ENCODE assay signal across 20 cellular contexts in the genomic region with DNA sequence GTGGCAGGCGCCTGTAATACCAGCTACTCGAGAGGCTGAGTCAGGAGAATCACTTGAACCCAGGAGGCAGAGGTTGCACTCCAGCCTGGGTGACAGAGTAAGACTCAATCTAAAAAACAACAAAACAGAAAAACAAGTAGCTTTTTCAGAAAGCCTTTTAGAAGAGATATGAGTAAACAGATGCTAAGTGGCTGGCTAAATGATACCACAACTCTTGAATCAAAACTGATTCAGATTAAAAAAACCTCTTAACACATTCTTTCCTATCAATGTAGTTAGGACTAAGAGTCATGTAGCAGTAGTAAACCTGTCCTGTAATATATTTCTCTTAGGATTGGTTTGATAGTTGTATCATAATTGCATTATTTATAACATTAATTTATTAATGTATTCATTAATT. TPM values are rescaled to one million over a fixed set of nuclear protein-coding genes. Genes with fewer than 3 reads are reported as not detected.
DNase-seq lines count a peak whose midpoint lies in the region; ATAC-seq lines count a peak whose summit lies in the region.
"Had no signal": no experiment of that assay in that cellular context is flagged by ENCODE, and none has a peak within 500 bp of the region (broad histone marks: within the 10 kb centered on the region; RNA-seq: fewer than 3 reads in every experiment).

No MANE protein-coding gene starts in this region.

- H3K27me3 ChIP-seq in CD4-positive, alpha-beta memory T cell (ENCODE audit: insufficient read depth, low read length): no peaks in the 10 kb centered on the region
- H3K27me3 ChIP-seq: BE2C; BLaER1 treated with 17β-estradiol and CSF1 and Interleukin-3, amounts not matched to agents 10 nM and 100 nM had no signal

- no peak overlapping the region for H3K9ac ChIP-seq in SK-N-MC (ENCODE audit: insufficient read length)
- H3K9ac ChIP-seq: BLaER1 treated with 17β-estradiol and CSF1 and Interleukin-3, amounts not matched to agents 10 nM and 100 nM had no signal

- POLR2A ChIA-PET in CD4-positive, alpha-beta memory T cell (lab: Charles Lee; ENCODE audit: partially characterized antibody): interaction anchor here (1.0 kb wide), 1 partner anchor 16 kb away, joined by 3 read pairs; no protein-coding TSS in a partner anchor

- H3K9me3 ChIP-seq in SK-N-MC (ENCODE audit: low read depth, low read length): no peaks in the 10 kb centered on the region
- no peaks in the 10 kb centered on the region for H3K9me3 ChIP-seq in CD4-positive, alpha-beta memory T cell (ENCODE audit: control insufficient read depth in 1 of 2, low read length in 2 of 2)
- H3K9me3 ChIP-seq: A549; BE2C; BLaER1 treated with 17β-estradiol and CSF1 and Interleukin-3, amounts not matched to agents 10 nM and 100 nM; HAP-1 had no signal

- H3K27me3 Mint-ChIP-seq in activated T-cell treated with anti-CD3 and anti-CD28 coated beads, Interleukin-2, amount 50 U/mL, for 72 hours (ENCODE audit: low read depth): no peaks in the 10 kb centered on the region
- no peaks in the 10 kb centered on the region for H3K27me3 Mint-ChIP-seq in activated T-cell treated with anti-CD3 and anti-CD28 coated beads, Interleukin-2, amount 50 U/mL, for 4 hours (ENCODE audit: low read depth)
- H3K27me3 Mint-ChIP-seq in CD4-positive, alpha-beta memory T cell: no peaks in the 10 kb centered on the region
- H3K27me3 Mint-ChIP-seq: CD4-positive, alpha-beta T cell had no signal

- H3K36me3 ChIP-seq in SK-N-MC (ENCODE audit: insufficient read depth, low read length): no peaks in the 10 kb centered on the region
- no peaks in the 10 kb centered on the region for H3K36me3 ChIP-seq in CD4-positive, alpha-beta memory T cell (ENCODE audit: insufficient read depth, low read length)
- H3K36me3 ChIP-seq: HAP-1 had no signal

- peaks cover 0 to 3% of the 10 kb centered on the region in 2 donors for H3K36me3 Mint-ChIP-seq in activated T-cell treated with anti-CD3 and anti-CD28 coated beads, Interleukin-2, amount 50 U/mL, for 72 hours (ENCODE audit: insufficient read depth in 2 of 2)
- H3K36me3 Mint-ChIP-seq in activated T-cell treated with anti-CD3 and anti-CD28 coated beads, Interleukin-2, amount 50 U/mL, for 4 hours (ENCODE audit: insufficient read depth): peaks cover 6% of the 10 kb centered on the region
- H3K36me3 Mint-ChIP-seq in stimulated activated effector memory CD8-positive, alpha-beta T cell treated with anti-CD3 and anti-CD28 coated beads, Interleukin-12 subunit alpha, Interleukin-12 subunit beta, amount 100 ng/mL, for 72 hours: peaks cover 53% of the 10 kb centered on the region
- peaks cover 0 to 6% of the 10 kb centered on the region in 2 donors for H3K36me3 Mint-ChIP-seq in CD4-positive, alpha-beta memory T cell

- H3K4me3 Mint-ChIP-seq in activated T-cell treated with anti-CD3 and anti-CD28 coated beads, Interleukin-2, amount 50 U/mL, for 72 hours: no peak overlapping the region
- no peak overlapping the region for H3K4me3 Mint-ChIP-seq in activated T-cell treated with anti-CD3 and anti-CD28 coated beads, Interleukin-2, amount 50 U/mL, for 4 hours
- no peak overlapping the region for H3K4me3 Mint-ChIP-seq in stimulated activated effector memory CD8-positive, alpha-beta T cell treated with anti-CD3 and anti-CD28 coated beads, Interleukin-12 subunit alpha, Interleukin-12 subunit beta, amount 100 ng/mL, for 72 hours
- H3K4me3 Mint-ChIP-seq in CD4-positive, alpha-beta memory T cell: no peak overlapping the region
- H3K4me3 Mint-ChIP-seq: CD14-positive monocyte; CD4-positive, alpha-beta T cell; HFFc6 had no signal

- H3K9me3 Mint-ChIP-seq in activated T-cell treated with anti-CD3 and anti-CD28 coated beads, Interleukin-2, amount 50 U/mL, for 72 hours: no peaks in the 10 kb centered on the region
- no peaks in the 10 kb centered on the region for H3K9me3 Mint-ChIP-seq in activated T-cell treated with anti-CD3 and anti-CD28 coated beads, Interleukin-2, amount 50 U/mL, for 4 hours
- H3K9me3 Mint-ChIP-seq in stimulated activated effector memory CD8-positive, alpha-beta T cell treated with anti-CD3 and anti-CD28 coated beads, Interleukin-12 subunit alpha, Interleukin-12 subunit beta, amount 100 ng/mL, for 72 hours: no peaks in the 10 kb centered on the region
- H3K9me3 Mint-ChIP-seq in CD4-positive, alpha-beta memory T cell: no peaks in the 10 kb centered on the region
- H3K9me3 Mint-ChIP-seq: CD14-positive monocyte; CD4-positive, alpha-beta T cell; HFFc6 had no signal

- CTCF ChIA-PET in CD4-positive, alpha-beta memory T cell (lab: Charles Lee; ENCODE audit: partially characterized antibody): interaction anchor here (1.6 kb wide), 1 partner anchor 16 kb away, joined by 4 read pairs; no protein-coding TSS in a partner anchor

- no peak for DNase-seq in activated T-cell treated with anti-CD3 and anti-CD28 coated beads, Interleukin-2, amount 50 U/mL, for 72 hours
- no peak for DNase-seq in activated T-cell treated with anti-CD3 and anti-CD28 coated beads, Interleukin-2, amount 50 U/mL, for 4 hours
- DNase-seq in SK-N-MC (ENCODE audit: low read depth, low spot score) (no peak), 8988T (no peak)
- no peak for DNase-seq in stimulated activated effector memory CD8-positive, alpha-beta T cell treated with anti-CD3 and anti-CD28 coated beads, Interleukin-12 subunit alpha, Interleukin-12 subunit beta, amount 100 ng/mL, for 72 hours (ENCODE audit: low spot score in 2 of 2)
- DNase-seq in CD4-positive, alpha-beta memory T cell: no peak
- DNase-seq: ACHN; AML-193; BE2C; Calu3; CD4-positive, alpha-beta T cell; COR-L47; DMS53; DMS79 treated with DMSO at 0.1 percent for 48 hours; GOT3; HFFc6 had no signal

- no peak overlapping the region for H3K27ac Mint-ChIP-seq in activated T-cell treated with anti-CD3 and anti-CD28 coated beads, Interleukin-2, amount 50 U/mL, for 72 hours
- no peak overlapping the region for H3K27ac Mint-ChIP-seq in stimulated activated effector memory CD8-positive, alpha-beta T cell treated with anti-CD3 and anti-CD28 coated beads, Interleukin-12 subunit alpha, Interleukin-12 subunit beta, amount 100 ng/mL, for 72 hours
- H3K27ac Mint-ChIP-seq in CD4-positive, alpha-beta memory T cell: no peak overlapping the region
- H3K27ac Mint-ChIP-seq: CD4-positive, alpha-beta T cell; HFFc6 had no signal

- H3K4me3 ChIP-seq in SK-N-MC: no peak overlapping the region
- no peak overlapping the region for H3K4me3 ChIP-seq in CD4-positive, alpha-beta memory T cell (ENCODE audit: low read length in 2 of 2)
- H3K4me3 ChIP-seq: A549; BLaER1 treated with 17β-estradiol and CSF1 and Interleukin-3, amounts not matched to agents 10 nM and 100 nM; HAP-1 had no signal

- H3K27ac ChIP-seq in SK-N-MC: peak overlapping the region; percentile 22; the same call in 1 of the 2 replicates
- H3K27ac ChIP-seq in CD4-positive, alpha-beta memory T cell (ENCODE audit: low read depth, low read length): no peak overlapping the region
- H3K27ac ChIP-seq: A549; BLaER1 treated with 17β-estradiol and CSF1 and Interleukin-3, amounts not matched to agents 10 nM and 100 nM had no signal

- H3K4me1 ChIP-seq in CD4-positive, alpha-beta memory T cell (ENCODE audit: insufficient read depth, low read length): no peaks in the 10 kb centered on the region
- H3K4me1 ChIP-seq: BE2C, HAP-1 had no signal

- ATAC-seq in activated T-cell treated with anti-CD3 and anti-CD28 coated beads, Interleukin-2, amount 50 U/mL, for 72 hours (replicated peaks in 1 of 2): peak; percentile 29 to 35
- ATAC-seq in activated T-cell treated with anti-CD3 and anti-CD28 coated beads, Interleukin-2, amount 50 U/mL, for 4 hours: no peak
- ATAC-seq in stimulated activated effector memory CD8-positive, alpha-beta T cell treated with anti-CD3 and anti-CD28 coated beads, Interleukin-12 subunit alpha, Interleukin-12 subunit beta, amount 100 ng/mL, for 72 hours: peak; percentile 73
- ATAC-seq: A549 had no signal

- peaks cover 8% of the 10 kb centered on the region for H3K4me1 Mint-ChIP-seq in activated T-cell treated with anti-CD3 and anti-CD28 coated beads, Interleukin-2, amount 50 U/mL, for 72 hours (ENCODE audit: low read depth)
- H3K4me1 Mint-ChIP-seq in activated T-cell treated with anti-CD3 and anti-CD28 coated beads, Interleukin-2, amount 50 U/mL, for 4 hours (ENCODE audit: low read depth): peaks cover 18% of the 10 kb centered on the region
- H3K4me1 Mint-ChIP-seq in stimulated activated effector memory CD8-positive, alpha-beta T cell treated with anti-CD3 and anti-CD28 coated beads, Interleukin-12 subunit alpha, Interleukin-12 subunit beta, amount 100 ng/mL, for 72 hours: peaks cover 28% of the 10 kb centered on the region
- H3K4me1 Mint-ChIP-seq in CD4-positive, alpha-beta memory T cell: peaks cover 5 to 29% (median 17%) of the 10 kb centered on the region in 4 donors

- intact Hi-C loops in CD4-positive, alpha-beta memory T cell (cut with micrococcal nuclease): no loop called here

RNA-seq across cellular contexts. Expression of a gene that starts 23.0 kb away (rescaled TPM):
- 10 to 100 TPM; 13.1 to 20.0 TPM for total RNA-seq in activated T-cell treated with anti-CD3 and anti-CD28 coated beads, Interleukin-2, amount 50 U/mL, for 72 hours
- 10 to 100 TPM; 12.0 to 15.7 (median 13.1) TPM for total RNA-seq in activated T-cell treated with anti-CD3 and anti-CD28 coated beads, Interleukin-2, amount 50 U/mL, for 4 hours
- total RNA-seq in CD4-positive, alpha-beta memory T cell: 10 to 100 TPM; 18.9 to 19.4 TPM
- polyA plus RNA-seq in CD4-positive, alpha-beta memory T cell: 10 to 100 TPM in 1 of 2 donors, 1 to 10 TPM in 1; 7.0 to 10.1 TPM

RNA-seq across cellular contexts. Expression of a gene that starts 54.7 kb away (rescaled TPM):
- 10 to 100 TPM; 28.0 to 33.4 TPM for total RNA-seq in activated T-cell treated with anti-CD3 and anti-CD28 coated beads, Interleukin-2, amount 50 U/mL, for 72 hours
- 1 to 10 TPM; 3.6 to 4.2 (median 4.1) TPM for total RNA-seq in activated T-cell treated with anti-CD3 and anti-CD28 coated beads, Interleukin-2, amount 50 U/mL, for 4 hours
- total RNA-seq in CD4-positive, alpha-beta memory T cell: 10 to 100 TPM; 40.3 to 42.2 TPM
- 10 to 100 TPM; 27.0 to 45.2 TPM for polyA plus RNA-seq in CD4-positive, alpha-beta memory T cell

Comparison
In these comparisons a context has a peak if more than half of its experiments do, and no peak if none do; other contexts are left out.
1. ATAC-seq: peak in activated T-cell treated with anti-CD3 and anti-CD28 coated beads, Interleukin-2, amount 50 U/mL, for 72 hours (2 of 2) and stimulated activated effector memory CD8-positive, alpha-beta T cell treated with anti-CD3 and anti-CD28 coated beads, Interleukin-12 subunit alpha, Interleukin-12 subunit beta, amount 100 ng/mL, for 72 hours (single experiment); none in activated T-cell treated with anti-CD3 and anti-CD28 coated beads, Interleukin-2, amount 50 U/mL, for 4 hours (0 of 2).
2. RNA of a gene that starts 54.7 kb away (total RNA-seq): 40.3 to 42.2 TPM in CD4-positive, alpha-beta memory T cell and 28.0 to 33.4 TPM in activated T-cell treated with anti-CD3 and anti-CD28 coated beads, Interleukin-2, amount 50 U/mL, for 72 hours; 3.6 to 4.2 TPM in activated T-cell treated with anti-CD3 and anti-CD28 coated beads, Interleukin-2, amount 50 U/mL, for 4 hours; every median in the first group is over 4 times any median in the second.